ENCODE assay signal across 8 cellular contexts in genomic region chr16:21645261-21645721, GRCh38. TPM values are rescaled to one million over a fixed set of nuclear protein-coding genes. Genes with fewer than 3 reads are reported as not detected.
DNase-seq lines count a peak whose midpoint lies in the region; ATAC-seq and TF ChIP-seq lines count a peak whose summit lies in the region.
"Had no signal": no experiment of that assay in that cellular context is flagged by ENCODE, and none has a peak within 500 bp of the region (broad histone marks: within the 10 kb centered on the region; RNA-seq: fewer than 3 reads in every experiment).

No MANE protein-coding gene starts in this region.

- CTCF ChIA-PET in Panc1 (lab: Charles Lee) = no interaction called here

- H3K79me2 ChIP-seq in osteoblast (ENCODE audit: insufficient read depth, low read length) = peaks cover 73% of the 10 kb centered on the region

- no peaks in the 10 kb centered on the region for H3K27me3 Mint-ChIP-seq in central memory CD8-positive, alpha-beta T cell

- H3K9me3 Mint-ChIP-seq in central memory CD8-positive, alpha-beta T cell = no peaks in the 10 kb centered on the region

- H3K27ac ChIP-seq in Panc1 (ENCODE audit: low read length) (peak overlapping the region; percentile 31; the same call in 1 of the 2 replicates), osteoblast (ENCODE audit: low read depth, low read length) (peak overlapping the region; percentile 57)

- no TSS peak for BruUV-seq in Panc1 (replicated peaks; lab: Mats Ljungman, UMichigan)

- in situ Hi-C loops in Panc1 (cut with HindIII; ENCODE audit: low pct_unique_long_range_greater_than_20kb, low sequenced_read_pairs) = no loop called here

- H3K27ac Mint-ChIP-seq in central memory CD8-positive, alpha-beta T cell (ENCODE audit: low read depth) = peak overlapping the region; percentile 88

- no peaks in the 10 kb centered on the region for H3K27me3 ChIP-seq in Panc1 (ENCODE audit: control insufficient read depth, insufficient read depth, low read length)
- H3K27me3 ChIP-seq in osteoblast (ENCODE audit: insufficient read depth, low read length) = no peaks in the 10 kb centered on the region

- POLR2A ChIA-PET in Panc1 (lab: Charles Lee) = no interaction called here

- H2AFZ ChIP-seq in osteoblast (ENCODE audit: low read length) = no peak overlapping the region

- H3K4me1 Mint-ChIP-seq in central memory CD8-positive, alpha-beta T cell = peaks cover 49% of the 10 kb centered on the region

- H3K36me3 ChIP-seq in Panc1 (ENCODE audit: control insufficient read depth, insufficient read depth, low read length) (no peaks in the 10 kb centered on the region), osteoblast (ENCODE audit: insufficient read depth, low read length) (no peaks in the 10 kb centered on the region)

- intact Hi-C loops in Panc1 (cut with micrococcal nuclease; ENCODE audit: unreplicated experiment) = no loop called here

- H3K9me3 ChIP-seq in Panc1 (ENCODE audit: control insufficient read depth, insufficient read depth, low read depth, low read length) (no peaks in the 10 kb centered on the region), osteoblast (ENCODE audit: low read depth, low read length) (no peaks in the 10 kb centered on the region)

- H3K36me3 Mint-ChIP-seq in central memory CD8-positive, alpha-beta T cell (ENCODE audit: insufficient read depth) = peaks cover 13% of the 10 kb centered on the region

- DNase-seq in Panc1 (ENCODE audit: low read depth, low spot score) (no peak), osteoblast (ENCODE audit: insufficient read length, low spot score, missing footprints) (no peak), NCI-H1092 treated with DMSO at 0.1 percent for 48 hours (lab: John Stamatoyannopoulos, UW) (no peak), epidermal melanocyte (ENCODE audit: insufficient read length, low spot score) (no peak)
- DNase-seq in central memory CD8-positive, alpha-beta T cell (ENCODE audit: low spot score in 2 of 2) = peak in 1 of 2 donors; percentile 18

- H3K4me3 Mint-ChIP-seq in central memory CD8-positive, alpha-beta T cell = peak overlapping the region; percentile 71

- peaks cover 6% of the 10 kb centered on the region for H4K20me1 ChIP-seq in osteoblast (ENCODE audit: insufficient read depth, low read length)

- H3K4me2 ChIP-seq in osteoblast (ENCODE audit: insufficient read depth, low read length) = peak overlapping the region; percentile 78

- 0 out of 2 replicates have a peak, but pooled peaks cover 2% of the 10 kb centered on the region for H3K4me1 ChIP-seq in Panc1 (ENCODE audit: control insufficient read depth, insufficient read depth, low read length)
- H3K4me1 ChIP-seq in osteoblast (ENCODE audit: insufficient read depth, low read length) = peaks cover 20% of the 10 kb centered on the region

- peak; percentile 38 for ATAC-seq in GM21528 (IDR thresholded peaks at IDR 0.05; ENCODE audit: low FRiP score, unreplicated experiment)
- peak; percentile 47; the same call in 1 of the 2 replicates for ATAC-seq in Panc1
- ATAC-seq in central memory CD8-positive, alpha-beta T cell (replicated peaks; ENCODE audit: extremely low read depth, poor library complexity, severe bottlenecking) = peak; percentile 69
- no peak for ATAC-seq in GM21367 (IDR thresholded peaks at IDR 0.05; ENCODE audit: unreplicated experiment)

- no peak for TF ChIP-seq CTCF in Panc1 (IDR thresholded peaks at IDR 0.05)
- no peak for TF ChIP-seq CTCF in osteoblast (IDR thresholded peaks at IDR 0.05; ENCODE audit: extremely low read depth, low read depth, low read length)

- H3K4me3 ChIP-seq in Panc1 (ENCODE audit: low read depth in 2 of 2, low read length in 2 of 2) = peak overlapping the region; percentile 4 to 33; a peak in 3 of 4 replicates
- H3K4me3 ChIP-seq in osteoblast (ENCODE audit: insufficient read depth, low read length) = peak overlapping the region; percentile 47

RNA-seq across cellular contexts. Expression of gene IGSF6, which starts 7.1 kb away (rescaled TPM):
- 0.23 TPM for total RNA-seq in Panc1 (2021; ENCODE audit: unreplicated experiment)
- polyA plus RNA-seq in Panc1 (2012; ENCODE audit: insufficient read length) = 0.10 TPM
- under 0.01 and 0.36 TPM in 2 replicates for total RNA-seq in osteoblast
- total RNA-seq: NCI-H460 had no signal

RNA-seq across cellular contexts. Expression of gene OTOA, which starts 18.5 kb away (rescaled TPM):
- total RNA-seq in Panc1 (2021; ENCODE audit: unreplicated experiment) (not detected), osteoblast (under 0.01 TPM in 2 replicates)
- not detected for polyA plus RNA-seq in Panc1 (2012; ENCODE audit: insufficient read length)
- total RNA-seq: NCI-H460 had no signal

RNA-seq across cellular contexts. Expression of gene METTL9, which starts 45.9 kb away (rescaled TPM):
- total RNA-seq in Panc1 (2021; ENCODE audit: unreplicated experiment) (86.1 TPM), osteoblast (170 and 210 TPM in 2 replicates)
- 64.1 TPM for polyA plus RNA-seq in Panc1 (2012; ENCODE audit: insufficient read length)
